ENCODE assay signal across 10 cellular contexts in the genomic region with DNA sequence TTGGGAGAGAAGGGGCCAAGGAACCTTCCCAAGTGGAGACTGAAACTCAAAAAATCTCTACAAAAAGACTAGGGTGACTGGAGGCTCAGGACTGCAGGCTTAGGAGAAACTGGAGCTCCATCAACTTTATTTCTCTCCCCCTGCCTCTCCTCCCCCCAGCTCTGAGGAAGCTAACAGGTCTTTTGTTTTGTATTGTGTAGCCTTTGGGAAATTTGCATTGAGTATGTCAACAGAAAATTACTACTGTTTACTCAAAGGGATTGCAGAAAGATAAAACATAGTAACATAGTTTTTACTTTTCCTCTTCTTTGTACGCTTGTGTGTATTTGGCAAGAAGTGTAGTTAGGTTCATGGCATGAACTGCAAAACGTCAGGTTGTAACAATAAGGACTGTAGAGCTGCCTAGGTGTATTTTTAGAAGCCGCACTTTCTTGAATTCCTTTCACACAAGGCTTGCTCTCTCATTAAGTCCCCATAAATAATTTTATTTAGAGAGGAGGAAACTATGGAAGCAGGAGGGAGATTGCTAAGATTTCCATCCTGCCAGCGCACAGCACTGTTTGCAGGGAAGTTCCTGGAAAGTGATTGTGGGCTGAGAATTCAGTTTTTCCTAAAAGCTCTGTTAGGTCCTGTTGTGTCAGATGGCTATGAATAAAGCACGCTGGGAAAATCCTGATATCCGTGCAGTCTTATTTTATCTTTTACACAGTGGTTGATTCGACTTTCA. TPM values are rescaled to one million over a fixed set of nuclear protein-coding genes. Genes with fewer than 3 reads are reported as not detected.
A peak's percentile ranks its signal among the peaks of the same experiment; 100 is the strongest.
DNase-seq lines count a peak whose midpoint lies in the region; ATAC-seq lines count a peak whose summit lies in the region.
"Had no signal": no experiment of that assay in that cellular context is flagged by ENCODE, and none has a peak within 500 bp of the region (broad histone marks: within the 10 kb centered on the region; RNA-seq: fewer than 3 reads in every experiment).

No MANE protein-coding gene starts in this region.

- peak overlapping the region; percentile 98 for H3K4me3 Mint-ChIP-seq in activated T-helper 1 cell treated with anti-CD3 and anti-CD28 coated beads, Interleukin-12 subunit alpha, Interleukin-12 subunit beta, Interleukin-2, Interleukin-4 antibody, amounts not matched to agents 30 ng/mL and 10 ng/mL and 1 ng/mL, durations not matched to agents 14 hours and 24 hours and 36 hours

- peak overlapping the region; percentile 89 for H3K27ac Mint-ChIP-seq in activated T-helper 1 cell treated with anti-CD3 and anti-CD28 coated beads, Interleukin-12 subunit alpha, Interleukin-12 subunit beta, Interleukin-2, Interleukin-4 antibody, amounts not matched to agents 30 ng/mL and 10 ng/mL and 1 ng/mL, durations not matched to agents 14 hours and 24 hours and 36 hours

- peaks cover 1% of the 10 kb centered on the region for H3K27me3 Mint-ChIP-seq in activated T-helper 1 cell treated with anti-CD3 and anti-CD28 coated beads, Interleukin-12 subunit alpha, Interleukin-12 subunit beta, Interleukin-2, Interleukin-4 antibody, amounts not matched to agents 30 ng/mL and 10 ng/mL and 1 ng/mL, durations not matched to agents 14 hours and 24 hours and 36 hours (ENCODE audit: insufficient read depth)

- H3K4me3 ChIP-seq in HUES48 (ENCODE audit: low read depth, low read length) = peak overlapping the region; percentile 54
- H3K4me3 ChIP-seq in muscle layer of duodenum (ENCODE audit: low read depth in 1 of 2, low read length in 2 of 2) = peak overlapping the region; percentile 55 to 71

- H3K27ac ChIP-seq in HUES48 (ENCODE audit: low read depth, low read length) = no peak overlapping the region
- H3K27ac ChIP-seq in muscle layer of duodenum (ENCODE audit: low read length) = no peak overlapping the region
- H3K27ac ChIP-seq: left lung had no signal

- H3K36me3 Mint-ChIP-seq in activated T-helper 1 cell treated with anti-CD3 and anti-CD28 coated beads, Interleukin-12 subunit alpha, Interleukin-12 subunit beta, Interleukin-2, Interleukin-4 antibody, amounts not matched to agents 30 ng/mL and 10 ng/mL and 1 ng/mL, durations not matched to agents 14 hours and 24 hours and 36 hours (ENCODE audit: low read depth) = peaks cover 54% of the 10 kb centered on the region

- ATAC-seq in HG02938 (IDR thresholded peaks at IDR 0.05; ENCODE audit: unreplicated experiment) = no peak
- ATAC-seq in HG03378 (IDR thresholded peaks at IDR 0.05; ENCODE audit: unreplicated experiment) = no peak

- peaks cover 51% of the 10 kb centered on the region for H3K4me1 Mint-ChIP-seq in activated T-helper 1 cell treated with anti-CD3 and anti-CD28 coated beads, Interleukin-12 subunit alpha, Interleukin-12 subunit beta, Interleukin-2, Interleukin-4 antibody, amounts not matched to agents 30 ng/mL and 10 ng/mL and 1 ng/mL, durations not matched to agents 14 hours and 24 hours and 36 hours (ENCODE audit: low read depth)

- peaks cover 9% of the 10 kb centered on the region for H3K9me3 Mint-ChIP-seq in activated T-helper 1 cell treated with anti-CD3 and anti-CD28 coated beads, Interleukin-12 subunit alpha, Interleukin-12 subunit beta, Interleukin-2, Interleukin-4 antibody, amounts not matched to agents 30 ng/mL and 10 ng/mL and 1 ng/mL, durations not matched to agents 14 hours and 24 hours and 36 hours

- H3K9me3 ChIP-seq in HUES48 (ENCODE audit: control insufficient read depth, insufficient read depth, low read length) (no peaks in the 10 kb centered on the region), muscle layer of duodenum (ENCODE audit: control insufficient read depth in 1 of 2, low read length in 2 of 2) (peaks cover 0 to 9% of the 10 kb centered on the region in 2 donors)

- no peaks in the 10 kb centered on the region for H3K36me3 ChIP-seq in HUES48 (ENCODE audit: control insufficient read depth, insufficient read depth, low read length)
- no peaks in the 10 kb centered on the region for H3K36me3 ChIP-seq in muscle layer of duodenum (ENCODE audit: control insufficient read depth in 1 of 2, insufficient read depth in 2 of 2, low read length in 2 of 2)
- H3K36me3 ChIP-seq: left lung had no signal

- DNase-seq in Ammon's horn (ENCODE audit: low spot score) (peak; percentile 11), NCI-H2227 treated with DMSO at 0.1 percent for 48 hours (lab: John Stamatoyannopoulos, UW) (no peak)
- DNase-seq in activated T-helper 1 cell treated with anti-CD3 and anti-CD28 coated beads, Interleukin-12 subunit alpha, Interleukin-12 subunit beta, Interleukin-2, Interleukin-4 antibody, amounts not matched to agents 30 ng/mL and 10 ng/mL and 1 ng/mL, durations not matched to agents 14 hours and 24 hours and 36 hours (ENCODE audit: low spot score) = no peak
- DNase-seq in activated CD8-positive, alpha-beta memory T cell treated with anti-CD3 and anti-CD28 coated beads, Interleukin-2, amount 50 U/mL, for 4 hours = no peak
- DNase-seq: NCI-H510A had no signal

- H3K9ac ChIP-seq in HUES48 (ENCODE audit: low read depth, low read length) = no peak overlapping the region

- peaks cover 41% of the 10 kb centered on the region for H3K27me3 ChIP-seq in HUES48 (ENCODE audit: control insufficient read depth, insufficient read depth, low read length)
- H3K27me3 ChIP-seq in muscle layer of duodenum (ENCODE audit: low read depth, low read length) = no peaks in the 10 kb centered on the region

- intact Hi-C loops in activated T-helper 1 cell treated with anti-CD3 and anti-CD28 coated beads, Interleukin-12 subunit alpha, Interleukin-12 subunit beta, Interleukin-2, Interleukin-4 antibody, amounts not matched to agents 30 ng/mL and 10 ng/mL and 1 ng/mL, durations not matched to agents 14 hours and 24 hours and 36 hours (cut with micrococcal nuclease) = loop anchor here (1.0 to 5.0 kb wide), 2 partner anchors 56 to 312 kb away; no protein-coding TSS in a partner anchor

- H3K4me1 ChIP-seq in HUES48 (ENCODE audit: control insufficient read depth, insufficient read depth, low read length) (peaks cover 20% of the 10 kb centered on the region), muscle layer of duodenum (ENCODE audit: control insufficient read depth in 1 of 2, insufficient read depth in 2 of 2, low read length in 2 of 2) (peaks cover 0 to 24% of the 10 kb centered on the region in 2 donors)

RNA-seq across cellular contexts. Expression of gene SATB1, which starts 21.1 kb away (rescaled TPM):
- total RNA-seq in activated T-helper 1 cell treated with anti-CD3 and anti-CD28 coated beads, Interleukin-12 subunit alpha, Interleukin-12 subunit beta, Interleukin-2, Interleukin-4 antibody, amounts not matched to agents 30 ng/mL and 10 ng/mL and 1 ng/mL, durations not matched to agents 14 hours and 24 hours and 36 hours = 679 and 686 TPM in 2 replicates
